ENCODE assay signal across 21 cellular contexts in the genomic region with DNA sequence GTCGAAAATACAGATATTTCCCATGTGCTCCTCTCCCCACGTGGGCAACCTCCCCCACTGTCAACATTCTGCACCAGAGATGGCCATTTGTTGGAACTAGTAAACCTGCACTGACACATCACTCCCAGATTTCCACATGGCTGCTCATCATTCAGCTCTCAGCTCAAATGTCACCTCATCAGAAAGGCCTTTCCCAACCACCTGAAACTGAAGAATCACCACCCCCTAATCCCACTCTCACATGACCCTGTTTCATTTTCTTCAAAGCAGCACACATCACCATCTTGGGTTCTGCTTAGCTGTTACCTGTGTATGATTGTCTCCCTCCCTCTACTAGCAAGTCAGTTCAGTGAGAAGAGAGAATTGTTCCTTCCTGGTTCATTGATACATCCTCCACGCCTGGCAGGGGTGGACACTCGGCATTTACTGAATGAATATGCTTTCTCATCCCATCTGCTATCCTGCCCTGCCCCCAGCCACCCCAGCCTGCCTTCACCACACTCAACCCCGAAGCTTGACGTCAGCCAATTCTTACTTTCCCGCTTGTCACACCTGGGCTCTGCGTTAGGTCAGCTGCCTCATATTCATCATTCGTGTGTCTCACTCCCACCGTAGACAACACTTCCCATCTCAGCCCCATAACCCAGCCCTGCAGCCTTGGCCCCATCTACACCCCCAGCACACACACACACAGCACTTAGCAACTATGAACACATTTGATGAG. TPM values are rescaled to one million over a fixed set of nuclear protein-coding genes. Genes with fewer than 3 reads are reported as not detected.
DNase-seq lines count a peak whose midpoint lies in the region; ATAC-seq, FAIRE-seq and TF ChIP-seq lines count a peak whose summit lies in the region.
"Had no signal": no experiment of that assay in that cellular context is flagged by ENCODE, and none has a peak within 500 bp of the region (broad histone marks: within the 10 kb centered on the region; RNA-seq: fewer than 3 reads in every experiment).

No MANE protein-coding gene starts in this region.

- H3K9ac ChIP-seq in GM12878 (ENCODE audit: control insufficient read depth, insufficient read depth, low read length): no peak overlapping the region

- no TSS peak for BruUV-seq in GM12878 (replicated peaks; lab: Mats Ljungman, UMichigan)

- WGBS in GM12878 (ENCODE audit: insufficient coverage, insufficient replicate concordance, low lambda C conversion rate, missing lambda C conversion rate): 73% methylated on average over 10 of the region's 10 CpGs
- 78 to 84% methylated on average over 10 of the region's 10 CpGs for WGBS in tibial nerve, 2 donors

- SMC1A ChIA-PET in GM12878 (lab: Charles Lee; ENCODE audit: uncharacterized antibody, unreplicated experiment): interaction anchor here (1.0 to 1.1 kb wide), 2 partner anchors 11 to 75 kb away, joined by 3 read pairs; no protein-coding TSS in a partner anchor

- H2AFZ ChIP-seq in GM12878 (ENCODE audit: control insufficient read depth, low read depth, low read length): peak overlapping the region; percentile 52; the same call in 1 of the 2 replicates
- H2AFZ ChIP-seq: hepatocyte had no signal

- POLR2A ChIA-PET in GM12878 (lab: Charles Lee): interaction anchor here (1.0 kb wide), 1 partner anchor 10 kb away, joined by 5 read pairs; no protein-coding TSS in a partner anchor

- no peaks in the 10 kb centered on the region for H3K9me3 Mint-ChIP-seq in activated naive CD4-positive, alpha-beta T cell treated with anti-CD3 and anti-CD28 coated beads, Interleukin-2, amount 50 U/mL, for 72 hours
- no peaks in the 10 kb centered on the region for H3K9me3 Mint-ChIP-seq in activated naive CD4-positive, alpha-beta T cell treated with anti-CD3 and anti-CD28 coated beads, Interleukin-2, amount 10 ng/mL, durations not matched to agents 7 days and 5 days
- H3K9me3 Mint-ChIP-seq in type B pancreatic cell: no peaks in the 10 kb centered on the region

- H3K27ac ChIP-seq in GM12878 (ENCODE audit: control insufficient read depth, insufficient read depth): peak overlapping the region; percentile 20; the same call in 1 of the 2 replicates
- H3K27ac ChIP-seq in tibial nerve: no peak overlapping the region
- H3K27ac ChIP-seq: colonic mucosa, hepatocyte, neutrophil, right atrium auricular region had no signal

- H3K4me2 ChIP-seq in GM12878 (ENCODE audit: control insufficient read depth, insufficient read depth): 0 out of 2 replicates have a peak overlapping the region, but pooled peaks have one; percentile 47
- H3K4me2 ChIP-seq: hepatocyte had no signal

- FAIRE-seq in GM12878 (lab: Jason Lieb, UNC): no peak
- FAIRE-seq: kidney had no signal

- H3K4me3 Mint-ChIP-seq in activated naive CD4-positive, alpha-beta T cell treated with anti-CD3 and anti-CD28 coated beads, Interleukin-2, amount 10 ng/mL, durations not matched to agents 7 days and 5 days: no peak overlapping the region
- H3K4me3 Mint-ChIP-seq in type B pancreatic cell: no peak overlapping the region

- no peak for DNase-seq in activated naive CD4-positive, alpha-beta T cell treated with anti-CD3 and anti-CD28 coated beads, Interleukin-2, amount 50 U/mL, for 72 hours (ENCODE audit: low spot score in 2 of 2)
- no peak for DNase-seq in activated naive CD4-positive, alpha-beta T cell treated with anti-CD3 and anti-CD28 coated beads, Interleukin-2, amount 10 ng/mL, durations not matched to agents 7 days and 5 days
- DNase-seq in NCI-H2196 (lab: John Stamatoyannopoulos, UW; ENCODE audit: unreplicated experiment) (peak; percentile 39), GM12878 (ENCODE audit: low read depth, low spot score) (no peak), type B pancreatic cell (ENCODE audit: extremely low spot score, unreplicated experiment) (no peak), tibial nerve (ENCODE audit: low spot score in 2 of 2) (no peak), MV-4-11 (lab: John Stamatoyannopoulos, UW) (no peak)
- DNase-seq: activated effector memory CD4-positive, alpha-beta T cell treated with anti-CD3 and anti-CD28 coated beads, Interleukin-2, amount 50 U/mL, for 16 hours; aorta; colonic mucosa; GOT3; kidney; NCI-H1092 treated with DMSO at 0.1 percent for 48 hours; SIG-M5; T-helper 2 cell had no signal

- ATAC-seq in activated naive CD4-positive, alpha-beta T cell treated with anti-CD3 and anti-CD28 coated beads, Interleukin-2, amount 50 U/mL, for 72 hours: peak in 1 of 2 donors; percentile 65
- peak; percentile 25; the same call in 2 of the 3 replicates for ATAC-seq in GM12878
- no peak for ATAC-seq in HG03135 (IDR thresholded peaks at IDR 0.05; ENCODE audit: unreplicated experiment)

- TF ChIP-seq EP300 in GM12878 (IDR thresholded peaks at IDR 0.05; ENCODE audit: borderline replicate concordance in 1 of 2, control insufficient read depth in 1 of 2, low read depth in 2 of 2, low read length in 2 of 2): no peak
- TF ChIP-seq EP300 in tibial nerve (IDR thresholded peaks at IDR 0.05): no peak

- H3K27me3 Mint-ChIP-seq in activated naive CD4-positive, alpha-beta T cell treated with anti-CD3 and anti-CD28 coated beads, Interleukin-2, amount 10 ng/mL, durations not matched to agents 7 days and 5 days: no peaks in the 10 kb centered on the region
- H3K27me3 Mint-ChIP-seq in type B pancreatic cell: no peaks in the 10 kb centered on the region

- H3K27ac Mint-ChIP-seq in activated naive CD4-positive, alpha-beta T cell treated with anti-CD3 and anti-CD28 coated beads, Interleukin-2, amount 50 U/mL, for 72 hours: peak overlapping the region; percentile 29 to 42
- H3K27ac Mint-ChIP-seq in activated naive CD4-positive, alpha-beta T cell treated with anti-CD3 and anti-CD28 coated beads, Interleukin-2, amount 10 ng/mL, durations not matched to agents 7 days and 5 days: no peak overlapping the region
- peak overlapping the region; percentile 2 for H3K27ac Mint-ChIP-seq in type B pancreatic cell

- TF ChIP-seq CTCF in GM12878 (IDR thresholded peaks at IDR 0.05 in 2 of 3, conservative IDR thresholded peaks at IDR 0.05 in 1 of 3; ENCODE audit: control insufficient read depth in 2 of 3, extremely low read depth in 1 of 3, insufficient read depth in 1 of 3, low read depth in 3 of 3, low read length in 3 of 3) (no peak), type B pancreatic cell (conservative IDR thresholded peaks at IDR 0.05) (no peak), tibial nerve (IDR thresholded peaks at IDR 0.05) (no peak)

- intact Hi-C loops in GM12878 (cut with micrococcal nuclease; ENCODE audit: unreplicated experiment): no loop called here

- peaks cover 21% of the 10 kb centered on the region for H3K4me1 ChIP-seq in GM12878 (ENCODE audit: control insufficient read depth, insufficient read depth, low read length)
- peaks cover 0 to 16% (median 8%) of the 10 kb centered on the region in 4 donors for H3K4me1 ChIP-seq in tibial nerve

- H3K36me3 Mint-ChIP-seq in activated naive CD4-positive, alpha-beta T cell treated with anti-CD3 and anti-CD28 coated beads, Interleukin-2, amount 50 U/mL, for 72 hours: peaks cover 9 to 10% of the 10 kb centered on the region in 2 donors
- peaks cover 14% of the 10 kb centered on the region for H3K36me3 Mint-ChIP-seq in activated naive CD4-positive, alpha-beta T cell treated with anti-CD3 and anti-CD28 coated beads, Interleukin-2, amount 10 ng/mL, durations not matched to agents 7 days and 5 days
- H3K36me3 Mint-ChIP-seq in type B pancreatic cell: peaks cover 5% of the 10 kb centered on the region

- H3K36me3 ChIP-seq in GM12878 (ENCODE audit: control insufficient read depth in 2 of 2, insufficient read depth in 2 of 2, low read length in 1 of 2) (peaks cover 2 to 13% of the 10 kb centered on the region in 2 experiments; a peak in 3 of 4 replicates), tibial nerve (peaks cover 0 to 40% (median 0%) of the 10 kb centered on the region in 3 donors)
- H3K36me3 ChIP-seq: colonic mucosa had no signal

- peaks cover 11% of the 10 kb centered on the region for H3K79me2 ChIP-seq in GM12878 (ENCODE audit: control insufficient read depth, insufficient read depth, low read length)

- peaks cover 12% of the 10 kb centered on the region for H3K4me1 Mint-ChIP-seq in activated naive CD4-positive, alpha-beta T cell treated with anti-CD3 and anti-CD28 coated beads, Interleukin-2, amount 10 ng/mL, durations not matched to agents 7 days and 5 days
- H3K4me1 Mint-ChIP-seq in type B pancreatic cell (ENCODE audit: unreplicated experiment): peaks cover 13% of the 10 kb centered on the region

- no peaks in the 10 kb centered on the region for H3K27me3 ChIP-seq in GM12878 (replicated peaks in 1 of 2; ENCODE audit: control insufficient read depth in 2 of 2, insufficient read depth in 2 of 2, low read length in 1 of 2)
- no peaks in the 10 kb centered on the region for H3K27me3 ChIP-seq in tibial nerve
- H3K27me3 ChIP-seq: colonic mucosa, hepatocyte, right atrium auricular region had no signal

- no peak for TF ChIP-seq RAD21 in GM12878 (IDR thresholded peaks at IDR 0.05; ENCODE audit: insufficient read depth, low read depth, low read length)

- TF ChIP-seq POLR2A in GM12878 (IDR thresholded peaks at IDR 0.05; ENCODE audit: low read depth, low read length) (0 out of 2 replicates have a peak, but pooled peaks have one; percentile 21), tibial nerve (IDR thresholded peaks at IDR 0.05) (no peak)

- H3K9me3 ChIP-seq in GM12878 (replicated peaks; ENCODE audit: control insufficient read depth, insufficient read depth, low read length) (no peaks in the 10 kb centered on the region), tibial nerve (no peaks in the 10 kb centered on the region)
- H3K9me3 ChIP-seq: colonic mucosa, neutrophil, right atrium auricular region had no signal

- in situ Hi-C loops in GM12878 (cut with MboI): no loop called here

- no peaks in the 10 kb centered on the region for H4K20me1 ChIP-seq in GM12878 (ENCODE audit: control insufficient read depth, insufficient read depth)

- RAD21 ChIA-PET in GM12878 (lab: Charles Lee; ENCODE audit: unreplicated experiment): no interaction called here

- CTCF ChIA-PET in activated naive CD4-positive, alpha-beta T cell treated with anti-CD3 and anti-CD28 coated beads, Interleukin-2, amount 10 ng/mL, durations not matched to agents 7 days and 5 days (lab: Charles Lee): no interaction called here
- CTCF ChIA-PET in GM12878 (lab: Yijun Ruan, JAX): interaction anchor here (1.1 kb wide), 1 partner anchor 12 kb away, joined by 3 read pairs; a partner anchor contains a TSS

- H3K4me3 ChIP-seq in GM12878 (no peak overlapping the region), tibial nerve (no peak overlapping the region)
- H3K4me3 ChIP-seq: colonic mucosa, hepatocyte, right atrium auricular region had no signal

RNA-seq across cellular contexts. Expression of a gene that starts 4.7 kb away (rescaled TPM):
- 100 to 1,000 TPM; 133 to 135 TPM for total RNA-seq in activated naive CD4-positive, alpha-beta T cell treated with anti-CD3 and anti-CD28 coated beads, Interleukin-2, amount 50 U/mL, for 72 hours
- 7.4 and 9.6 TPM in 2 replicates for total RNA-seq in GM12878 (2013; cell fraction: nucleolus; rRNA removed)
- 239 and 246 TPM in 2 replicates for total RNA-seq in GM12878 (2014; rRNA removed)
- total RNA-seq in GM12878 (2014; rRNA removed; fragmentation: Illumina TruSeq; extraction: Trizol): 171 and 182 TPM in 2 replicates
- total RNA-seq in GM12878 (2021): 144 and 150 TPM in 2 replicates
- 79.6 TPM for polyA plus RNA-seq in GM12878 (2011; ENCODE audit: low read depth)
- polyA plus RNA-seq in GM12878 (2011; rRNA removed): 115 and 191 TPM in 2 replicates
- 295 and 318 TPM in 2 replicates for polyA plus RNA-seq in GM12878 (2011; cell fraction: cytosol; rRNA removed)
- 101 and 102 TPM in 2 replicates for polyA plus RNA-seq in GM12878 (2011; cell fraction: nucleus; rRNA removed)
- 89.7 and 95.4 TPM in 2 replicates for polyA plus RNA-seq in GM12878 (2012)
- 143 and 207 TPM in 2 replicates for polyA plus RNA-seq in GM12878 (2014; fragmentation: Illumina TruSeq; extraction: Trizol)
- polyA plus RNA-seq in GM12878 (2014; fragmentation: Nextera tagmentation; extraction: Ambion mirVana): 100 to 1,000 TPM; 357 to 546 TPM
- polyA plus RNA-seq in GM12878 (2014; rRNA removed): 225 and 288 TPM in 2 replicates
- 100 to 1,000 TPM; 361 to 392 TPM for polyA plus RNA-seq in GM12878 (2016; fragmentation: Nextera tagmentation; extraction: Ambion mirVana)
- polyA minus RNA-seq in GM12878 (2011; rRNA and poly(A)+ RNA removed): 155 and 221 TPM in 2 replicates
- 36.2 and 44.2 TPM in 2 replicates for polyA minus RNA-seq in GM12878 (2011; cell fraction: cytosol; rRNA and poly(A)+ RNA removed)
- polyA minus RNA-seq in GM12878 (2011; cell fraction: nucleus; rRNA and poly(A)+ RNA removed): 21.2 and 34.3 TPM in 2 replicates
- total RNA-seq in type B pancreatic cell (ENCODE audit: low replicate concordance): 117 and 124 TPM in 2 replicates
- 100 to 1,000 TPM; 100 to 171 (median 122) TPM for total RNA-seq in tibial nerve

RNA-seq across cellular contexts. Expression of a gene that starts 6.3 kb away (rescaled TPM):
- total RNA-seq in activated naive CD4-positive, alpha-beta T cell treated with anti-CD3 and anti-CD28 coated beads, Interleukin-2, amount 50 U/mL, for 72 hours: 10 to 100 TPM; 23.6 to 31.4 TPM
- 15.7 and 17.6 TPM in 2 replicates for total RNA-seq in GM12878 (2013; cell fraction: nucleolus; rRNA removed)
- total RNA-seq in GM12878 (2014; rRNA removed) (9.4 and 12.2 TPM in 2 replicates), GM12878 (2014; rRNA removed; fragmentation: Illumina TruSeq; extraction: Trizol) (7.3 and 8.1 TPM in 2 replicates), GM12878 (2021) (12.9 and 15.2 TPM in 2 replicates), type B pancreatic cell (ENCODE audit: low replicate concordance) (58.7 and 69.3 TPM in 2 replicates), tibial nerve (10 to 100 TPM; 17.2 to 63.0 (median 30.1) TPM)
- polyA plus RNA-seq in GM12878 (2011; ENCODE audit: low read depth): 3.8 TPM
- polyA plus RNA-seq in GM12878 (2011; rRNA removed) (4.4 and 7.7 TPM in 2 replicates), GM12878 (2014; fragmentation: Illumina TruSeq; extraction: Trizol) (5.1 and 6.8 TPM in 2 replicates), GM12878 (2014; fragmentation: Nextera tagmentation; extraction: Ambion mirVana) (under 1 TPM; 0.71 to 0.73 TPM), GM12878 (2014; rRNA removed) (13.9 and 16.5 TPM in 2 replicates), GM12878 (2016; fragmentation: Nextera tagmentation; extraction: Ambion mirVana) (1 to 10 TPM; 4.8 to 5.3 TPM)
- 7.0 and 8.7 TPM in 2 replicates for polyA plus RNA-seq in GM12878 (2011; cell fraction: cytosol; rRNA removed)
- polyA plus RNA-seq in GM12878 (2011; cell fraction: nucleus; rRNA removed): 37.9 and 42.8 TPM in 2 replicates
- 11.6 TPM in 2 replicates for polyA plus RNA-seq in GM12878 (2012)
- 6.2 and 11.5 TPM in 2 replicates for polyA minus RNA-seq in GM12878 (2011; rRNA and poly(A)+ RNA removed)
- 1.6 and 2.8 TPM in 2 replicates for polyA minus RNA-seq in GM12878 (2011; cell fraction: cytosol; rRNA and poly(A)+ RNA removed)
- 8.7 and 10.6 TPM in 2 replicates for polyA minus RNA-seq in GM12878 (2011; cell fraction: nucleus; rRNA and poly(A)+ RNA removed)

RNA-seq across cellular contexts. Expression of a gene that starts 11.9 kb away (rescaled TPM):
- not detected for total RNA-seq in activated naive CD4-positive, alpha-beta T cell treated with anti-CD3 and anti-CD28 coated beads, Interleukin-2, amount 50 U/mL, for 72 hours
- not detected in 2 replicates for total RNA-seq in GM12878 (2013; cell fraction: nucleolus; rRNA removed)
- 0.34 TPM in 1 of 2 replicates, not detected in the other for total RNA-seq in GM12878 (2014; rRNA removed)
- total RNA-seq in GM12878 (2014; rRNA removed; fragmentation: Illumina TruSeq; extraction: Trizol): not detected in 2 replicates
- total RNA-seq in GM12878 (2021): not detected in 2 replicates
- polyA plus RNA-seq in GM12878 (2011; ENCODE audit: low read depth): not detected
- not detected in 2 replicates for polyA plus RNA-seq in GM12878 (2011; rRNA removed)
- not detected in 2 replicates for polyA plus RNA-seq in GM12878 (2011; cell fraction: cytosol; rRNA removed)
- not detected in 2 replicates for polyA plus RNA-seq in GM12878 (2011; cell fraction: nucleus; rRNA removed)
- not detected in 2 replicates for polyA plus RNA-seq in GM12878 (2012)
- polyA plus RNA-seq in GM12878 (2014; fragmentation: Illumina TruSeq; extraction: Trizol): not detected in 2 replicates
- not detected for polyA plus RNA-seq in GM12878 (2014; fragmentation: Nextera tagmentation; extraction: Ambion mirVana)
- polyA plus RNA-seq in GM12878 (2014; rRNA removed): not detected in 2 replicates
- under 1 TPM in 1 of 2 experiments, not detected in 1; 0.16 TPM for polyA plus RNA-seq in GM12878 (2016; fragmentation: Nextera tagmentation; extraction: Ambion mirVana)
- not detected in 2 replicates for polyA minus RNA-seq in GM12878 (2011; rRNA and poly(A)+ RNA removed)
- not detected in 2 replicates for polyA minus RNA-seq in GM12878 (2011; cell fraction: cytosol; rRNA and poly(A)+ RNA removed)
- 0.86 TPM in 1 of 2 replicates, not detected in the other for polyA minus RNA-seq in GM12878 (2011; cell fraction: nucleus; rRNA and poly(A)+ RNA removed)
- 4.7 and 9.8 TPM in 2 replicates for total RNA-seq in type B pancreatic cell (ENCODE audit: low replicate concordance)
- total RNA-seq in tibial nerve: not detected
- total RNA-seq: aorta, fibroblast of villous mesenchyme, G401, right atrium auricular region had no signal

RNA-seq across cellular contexts. Expression of a gene that starts 14.5 kb away (rescaled TPM):
- under 1 TPM in 1 of 2 donors, not detected in 1; 0.50 TPM for total RNA-seq in activated naive CD4-positive, alpha-beta T cell treated with anti-CD3 and anti-CD28 coated beads, Interleukin-2, amount 50 U/mL, for 72 hours
- not detected in 2 replicates for total RNA-seq in GM12878 (2013; cell fraction: nucleolus; rRNA removed)
- 0.76 TPM in 1 of 2 replicates, not detected in the other for total RNA-seq in GM12878 (2014; rRNA removed)
- total RNA-seq in GM12878 (2014; rRNA removed; fragmentation: Illumina TruSeq; extraction: Trizol): 0.23 and 0.31 TPM in 2 replicates
- total RNA-seq in GM12878 (2021): 0.93 TPM in 1 of 2 replicates, not detected in the other
- polyA plus RNA-seq in GM12878 (2011; ENCODE audit: low read depth): not detected
- polyA plus RNA-seq in GM12878 (2011; rRNA removed): not detected in 2 replicates
- polyA plus RNA-seq in GM12878 (2011; cell fraction: cytosol; rRNA removed): not detected in 2 replicates
- not detected in 2 replicates for polyA plus RNA-seq in GM12878 (2011; cell fraction: nucleus; rRNA removed)
- not detected in 2 replicates for polyA plus RNA-seq in GM12878 (2012)
- polyA plus RNA-seq in GM12878 (2014; fragmentation: Illumina TruSeq; extraction: Trizol): not detected in 2 replicates
- under 1 TPM in 1 of 2 experiments, not detected in 1; 0.27 TPM for polyA plus RNA-seq in GM12878 (2014; fragmentation: Nextera tagmentation; extraction: Ambion mirVana)
- 0.54 and 0.74 TPM in 2 replicates for polyA plus RNA-seq in GM12878 (2014; rRNA removed)
- polyA plus RNA-seq in GM12878 (2016; fragmentation: Nextera tagmentation; extraction: Ambion mirVana): not detected
- polyA minus RNA-seq in GM12878 (2011; rRNA and poly(A)+ RNA removed): not detected in 2 replicates
- not detected in 2 replicates for polyA minus RNA-seq in GM12878 (2011; cell fraction: cytosol; rRNA and poly(A)+ RNA removed)
- polyA minus RNA-seq in GM12878 (2011; cell fraction: nucleus; rRNA and poly(A)+ RNA removed): not detected in 2 replicates
- total RNA-seq in type B pancreatic cell (ENCODE audit: low replicate concordance): 1.2 and 1.8 TPM in 2 replicates
- 1 to 10 TPM in 3 of 4 donors, not detected in 1; 1.4 to 6.0 (median 1.9) TPM for total RNA-seq in tibial nerve
- total RNA-seq: fibroblast of villous mesenchyme, G401 had no signal
